Comparison of ENCODE assay signal across 1 cellular context in genomic region chr1:225817611-225818061, GRCh38.
TF ChIP-seq lines count a peak whose summit lies in the region.

No MANE protein-coding gene starts in this region.

TF ChIP-seq in HepG2, 621 proteins besides CTCF, POLR2A, EP300 and RAD21 (continued from another document and continues in another):
- TF ChIP-seq AKNA (CRISPR knock-in tag; IDR thresholded peaks at IDR 0.05; ENCODE audit: borderline replicate concordance) = no peak
- TF ChIP-seq GPN1 (CRISPR knock-in tag; IDR thresholded peaks at IDR 0.05; ENCODE audit: borderline replicate concordance) = no peak
- 0 out of 2 replicates have a peak, but pooled peaks have one; percentile 44 for TF ChIP-seq ARID5B (CRISPR knock-in tag; IDR thresholded peaks at IDR 0.05)
- TF ChIP-seq ZNF7 (CRISPR knock-in tag; IDR thresholded peaks at IDR 0.05) = no peak
- peak; percentile 61 for TF ChIP-seq MAFG (CRISPR knock-in tag; IDR thresholded peaks at IDR 0.05)
- no peak for TF ChIP-seq TEAD3 (CRISPR knock-in tag; optimal IDR thresholded peaks at IDR 0.05; ENCODE audit: borderline replicate concordance)
- TF ChIP-seq KIAA2018 (CRISPR knock-in tag; IDR thresholded peaks at IDR 0.05; ENCODE audit: borderline replicate concordance) = no peak
- no peak for TF ChIP-seq RELA (CRISPR knock-in tag; IDR thresholded peaks at IDR 0.05)
- TF ChIP-seq SOX13 (IDR thresholded peaks at IDR 0.05) = no peak
- peak in 1 of 2 experiments; percentile 41; a peak in 1 of 4 replicates for TF ChIP-seq SOX13 (CRISPR knock-in tag; conservative IDR thresholded peaks at IDR 0.05 in 1 of 2, IDR thresholded peaks at IDR 0.05 in 1 of 2)
- TF ChIP-seq ZBTB37 (CRISPR knock-in tag; IDR thresholded peaks at IDR 0.05) = no peak
- TF ChIP-seq STAG1 (CRISPR knock-in tag; IDR thresholded peaks at IDR 0.05) = no peak
- TF ChIP-seq ZXDC (CRISPR knock-in tag; IDR thresholded peaks at IDR 0.05) = no peak
- no peak for TF ChIP-seq SALL1 (CRISPR knock-in tag; IDR thresholded peaks at IDR 0.05)
- no peak for TF ChIP-seq ZNF598 (CRISPR knock-in tag; IDR thresholded peaks at IDR 0.05; ENCODE audit: borderline replicate concordance)
- TF ChIP-seq IRF2 (CRISPR knock-in tag; IDR thresholded peaks at IDR 0.05) = no peak
- TF ChIP-seq BATF2 (CRISPR knock-in tag; IDR thresholded peaks at IDR 0.05) = no peak
- TF ChIP-seq MLXIP (CRISPR knock-in tag; IDR thresholded peaks at IDR 0.05; ENCODE audit: borderline replicate concordance) = no peak
- TF ChIP-seq ZNF580 (CRISPR knock-in tag; IDR thresholded peaks at IDR 0.05; ENCODE audit: borderline replicate concordance, low read depth) = no peak
- TF ChIP-seq RXRB (CRISPR knock-in tag; IDR thresholded peaks at IDR 0.05; ENCODE audit: borderline replicate concordance) = 0 out of 2 replicates have a peak, but pooled peaks have one; percentile 39
- peak; percentile 85 for TF ChIP-seq HIC2 (CRISPR knock-in tag; IDR thresholded peaks at IDR 0.05; ENCODE audit: low read depth)
